In the genomic region with DNA sequence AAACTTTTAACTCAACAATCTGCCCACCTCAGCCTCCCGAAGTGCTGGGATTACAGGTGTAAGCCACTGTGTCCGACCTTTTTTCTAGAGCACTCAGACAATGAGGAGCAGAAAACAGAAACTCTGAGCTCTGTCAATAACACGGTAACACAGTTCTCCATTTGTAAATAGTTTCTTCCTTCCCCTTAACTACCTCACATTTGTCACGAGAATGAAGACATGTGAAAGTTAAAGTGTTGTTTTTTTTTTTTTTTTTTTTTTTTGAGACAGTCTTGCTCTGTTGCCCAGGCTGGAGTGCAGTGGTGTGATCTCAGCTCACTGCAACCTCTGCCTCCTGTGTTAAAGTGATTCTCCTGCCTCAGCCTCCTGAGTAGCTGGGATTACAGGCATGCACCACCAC, we compare ENCODE assay signal across 8 cellular contexts. TPM values are rescaled to one million over a fixed set of nuclear protein-coding genes. Genes with fewer than 3 reads are reported as not detected.
DNase-seq lines count a peak whose midpoint lies in the region; ATAC-seq, FAIRE-seq and TF ChIP-seq lines count a peak whose summit lies in the region.
"Not testable (repeated sequence)": the region's sequence is repeated elsewhere in the genome, so short reads cannot be mapped to it uniquely, and the experiment has no call there.

No MANE protein-coding gene starts in this region.

- not testable (repeated sequence) for H3K4me1 ChIP-seq in CD8-positive, alpha-beta T cell (ENCODE audit: insufficient read depth, low read length)
- peaks cover 33% of the 10 kb centered on the region for H3K4me1 ChIP-seq in HepG2 (ENCODE audit: insufficient read depth, low read length)

- not testable (repeated sequence) for H3K4me2 ChIP-seq in HepG2 (ENCODE audit: low read depth, low read length)

- H3K27me3 ChIP-seq in CD8-positive, alpha-beta T cell (ENCODE audit: insufficient read depth, low read length); HepG2 (ENCODE audit: control insufficient read depth in 1 of 2, insufficient read depth in 2 of 2, low read length in 2 of 2): not testable (repeated sequence)

- H3K27ac ChIP-seq in CD8-positive, alpha-beta T cell (ENCODE audit: low read depth, low read length); HepG2 (ENCODE audit: extremely low read length, insufficient read depth, low read length): not testable (repeated sequence)

- not testable (repeated sequence) for TF ChIP-seq EP300 in HepG2 (IDR thresholded peaks at IDR 0.05; ENCODE audit: low read depth in 2 of 2, low read length in 2 of 2); HepG2 (CRISPR knock-in tag; IDR thresholded peaks at IDR 0.05; ENCODE audit: borderline replicate concordance)

- BruUV-seq in HepG2 (replicated peaks; lab: Mats Ljungman, UMichigan) = not testable (repeated sequence)

- peaks cover 64% of the 10 kb centered on the region for H3K36me3 ChIP-seq in CD8-positive, alpha-beta T cell (ENCODE audit: insufficient read depth, low read length)
- peaks cover 18 to 86% of the 10 kb centered on the region in 2 experiments for H3K36me3 ChIP-seq in HepG2 (replicated peaks in 1 of 2; ENCODE audit: control insufficient read depth in 1 of 2, insufficient read depth in 2 of 2, low read length in 2 of 2)

- H4K20me1 ChIP-seq in HepG2 (ENCODE audit: insufficient read depth, low read length) = peaks cover 64% of the 10 kb centered on the region

- not testable (repeated sequence) for H3K9me3 ChIP-seq in CD8-positive, alpha-beta T cell (ENCODE audit: low read length); HepG2 (ENCODE audit: low read length)

- not testable (repeated sequence) for TF ChIP-seq RAD21 in HepG2 (CRISPR knock-in tag; IDR thresholded peaks at IDR 0.05)

- FAIRE-seq in HepG2 (lab: Jason Lieb, UNC) = not testable (repeated sequence)

- peaks cover 55% of the 10 kb centered on the region for H3K4me1 Mint-ChIP-seq in CD8-positive, alpha-beta T cell (ENCODE audit: low read depth)
- peaks cover 68% of the 10 kb centered on the region for H3K4me1 Mint-ChIP-seq in activated CD4-positive, alpha-beta T cell treated with anti-CD3 and anti-CD28 coated beads for 36 hours
- peaks cover 78% of the 10 kb centered on the region for H3K4me1 Mint-ChIP-seq in activated naive CD4-positive, alpha-beta T cell treated with anti-CD3 and anti-CD28 coated beads for 36 hours (ENCODE audit: low read depth)
- H3K4me1 Mint-ChIP-seq in central memory CD8-positive, alpha-beta T cell = peaks cover 38% of the 10 kb centered on the region
- H3K4me1 Mint-ChIP-seq in progenitor cell of endocrine pancreas (ENCODE audit: low read depth) = not testable (repeated sequence)
- H3K4me1 Mint-ChIP-seq in stimulated activated naive CD8-positive, alpha-beta T cell treated with anti-CD3 and anti-CD28 coated beads, Interleukin-15, Interleukin-2, amounts not matched to agents 100 ng/mL and 50 ng/mL, for 24 hours (ENCODE audit: low read depth) = peaks cover 80% of the 10 kb centered on the region

- POLR2A ChIA-PET in CD8-positive, alpha-beta T cell (lab: Charles Lee) = interaction anchor here (1.2 to 3.4 kb wide), 2 partner anchors 12 to 118 kb away, joined by 4 to 16 read pairs; partner anchors contain the start of gene SERBP1
- POLR2A ChIA-PET in HEK293T (lab: Yijun Ruan, JAX) = interaction anchor here (1.1 kb wide), 1 partner anchor 12 kb away, joined by 5 read pairs; the partner anchor contains the start of gene SERBP1
- POLR2A ChIA-PET in activated CD4-positive, alpha-beta T cell treated with anti-CD3 and anti-CD28 coated beads for 36 hours (lab: Charles Lee) = interaction anchor here (0.8 kb wide), 1 partner anchor 11 kb away, joined by 7 read pairs; no protein-coding TSS in a partner anchor
- POLR2A ChIA-PET in HepG2 (lab: Yijun Ruan, JAX) = not testable (repeated sequence)

- not testable (repeated sequence) for DNase-seq in CD8-positive, alpha-beta T cell; HEK293T (ENCODE audit: extremely low spot score); activated CD4-positive, alpha-beta T cell treated with anti-CD3 and anti-CD28 coated beads for 36 hours; activated naive CD4-positive, alpha-beta T cell treated with anti-CD3 and anti-CD28 coated beads for 36 hours; central memory CD8-positive, alpha-beta T cell (ENCODE audit: low spot score in 2 of 2); HepG2 (ENCODE audit: low spot score); progenitor cell of endocrine pancreas (ENCODE audit: low spot score, unreplicated experiment)

- CTCF ChIA-PET in CD8-positive, alpha-beta T cell (lab: Charles Lee); HEK293T (lab: Yijun Ruan, JAX); activated naive CD4-positive, alpha-beta T cell treated with anti-CD3 and anti-CD28 coated beads for 36 hours (lab: Charles Lee); HepG2 (lab: Yijun Ruan, JAX; ENCODE audit: low intra/inter-chr PET ratio, low total read pairs): not testable (repeated sequence)
- CTCF ChIA-PET in activated CD4-positive, alpha-beta T cell treated with anti-CD3 and anti-CD28 coated beads for 36 hours (lab: Charles Lee) = interaction anchor here (0.9 kb wide), 2 partner anchors 11 to 69 kb away, joined by 3 read pairs; no protein-coding TSS in a partner anchor

- not testable (repeated sequence) for H3K9me3 Mint-ChIP-seq in CD8-positive, alpha-beta T cell; activated CD4-positive, alpha-beta T cell treated with anti-CD3 and anti-CD28 coated beads for 36 hours (ENCODE audit: low read depth); activated naive CD4-positive, alpha-beta T cell treated with anti-CD3 and anti-CD28 coated beads for 36 hours; central memory CD8-positive, alpha-beta T cell; progenitor cell of endocrine pancreas (ENCODE audit: low read depth); stimulated activated naive CD8-positive, alpha-beta T cell treated with anti-CD3 and anti-CD28 coated beads, Interleukin-15, Interleukin-2, amounts not matched to agents 100 ng/mL and 50 ng/mL, for 24 hours

- not testable (repeated sequence) for ATAC-seq in CD8-positive, alpha-beta T cell; activated CD4-positive, alpha-beta T cell treated with anti-CD3 and anti-CD28 coated beads for 36 hours; central memory CD8-positive, alpha-beta T cell (replicated peaks; ENCODE audit: extremely low read depth, poor library complexity, severe bottlenecking); HepG2

- TF ChIP-seq POLR2A in HepG2 (IDR thresholded peaks at IDR 0.05; ENCODE audit: insufficient read depth in 1 of 2, low read depth in 2 of 2, low read length in 2 of 2) = not testable (repeated sequence)

- peaks cover 91% of the 10 kb centered on the region for H3K36me3 Mint-ChIP-seq in CD8-positive, alpha-beta T cell
- H3K36me3 Mint-ChIP-seq in activated CD4-positive, alpha-beta T cell treated with anti-CD3 and anti-CD28 coated beads for 36 hours (ENCODE audit: low read depth) = peaks cover 91% of the 10 kb centered on the region
- peaks cover 86% of the 10 kb centered on the region for H3K36me3 Mint-ChIP-seq in activated naive CD4-positive, alpha-beta T cell treated with anti-CD3 and anti-CD28 coated beads for 36 hours (ENCODE audit: low read depth)
- H3K36me3 Mint-ChIP-seq in central memory CD8-positive, alpha-beta T cell (ENCODE audit: insufficient read depth) = peaks cover 92% of the 10 kb centered on the region
- peaks cover 34% of the 10 kb centered on the region for H3K36me3 Mint-ChIP-seq in progenitor cell of endocrine pancreas (ENCODE audit: insufficient read depth)
- H3K36me3 Mint-ChIP-seq in stimulated activated naive CD8-positive, alpha-beta T cell treated with anti-CD3 and anti-CD28 coated beads, Interleukin-15, Interleukin-2, amounts not matched to agents 100 ng/mL and 50 ng/mL, for 24 hours (ENCODE audit: low read depth) = peaks cover 96% of the 10 kb centered on the region

- whole genome bisulfite sequencing in HepG2 (ENCODE audit: low lambda C conversion rate) = 94% methylated on average over 4 of the region's 4 CpGs

- not testable (repeated sequence) for H3K4me3 ChIP-seq in CD8-positive, alpha-beta T cell (ENCODE audit: low read depth, low read length); HepG2 (replicated peaks in 1 of 3; ENCODE audit: insufficient read depth in 1 of 3, low read depth in 2 of 3, low read length in 3 of 3)

- not testable (repeated sequence) for H3K9ac ChIP-seq in HepG2 (ENCODE audit: insufficient read depth, low read depth, low read length)

- in situ Hi-C loops in HepG2 (cut with HindIII; ENCODE audit: extremely low pct_ligation_motif_present, low pct_unique_long_range_greater_than_20kb) = loop anchor here (25.0 kb wide), 1 partner anchor 480 kb away; no protein-coding TSS in a partner anchor

- H3K79me2 ChIP-seq in HepG2 (ENCODE audit: insufficient read depth, low read length) = peaks cover 43% of the 10 kb centered on the region

- intact Hi-C loops in CD8-positive, alpha-beta T cell (cut with DNase I, micrococcal nuclease); activated CD4-positive, alpha-beta T cell treated with anti-CD3 and anti-CD28 coated beads for 36 hours (cut with DNase I, micrococcal nuclease); activated naive CD4-positive, alpha-beta T cell treated with anti-CD3 and anti-CD28 coated beads for 36 hours (cut with micrococcal nuclease); HepG2 (cut with micrococcal nuclease; ENCODE audit: unreplicated experiment): not testable (repeated sequence)

- peak overlapping the region; percentile 41 for H3K27ac Mint-ChIP-seq in CD8-positive, alpha-beta T cell
- peak overlapping the region; percentile 47 for H3K27ac Mint-ChIP-seq in activated CD4-positive, alpha-beta T cell treated with anti-CD3 and anti-CD28 coated beads for 36 hours
- H3K27ac Mint-ChIP-seq in activated naive CD4-positive, alpha-beta T cell treated with anti-CD3 and anti-CD28 coated beads for 36 hours = peak overlapping the region; percentile 65
- peak overlapping the region; percentile 67 for H3K27ac Mint-ChIP-seq in central memory CD8-positive, alpha-beta T cell (ENCODE audit: low read depth)
- H3K27ac Mint-ChIP-seq in progenitor cell of endocrine pancreas = peak overlapping the region; percentile 74
- peak overlapping the region; percentile 55 for H3K27ac Mint-ChIP-seq in stimulated activated naive CD8-positive, alpha-beta T cell treated with anti-CD3 and anti-CD28 coated beads, Interleukin-15, Interleukin-2, amounts not matched to agents 100 ng/mL and 50 ng/mL, for 24 hours

- not testable (repeated sequence) for H2AFZ ChIP-seq in HepG2 (ENCODE audit: low read length)

- not testable (repeated sequence) for TF ChIP-seq CTCF in CD8-positive, alpha-beta T cell (IDR thresholded peaks at IDR 0.05); HepG2 (CRISPR knock-in tag; IDR thresholded peaks at IDR 0.05); progenitor cell of endocrine pancreas (IDR thresholded peaks at IDR 0.05; ENCODE audit: unreplicated experiment)

- not testable (repeated sequence) for H3K4me3 Mint-ChIP-seq in CD8-positive, alpha-beta T cell; activated CD4-positive, alpha-beta T cell treated with anti-CD3 and anti-CD28 coated beads for 36 hours; central memory CD8-positive, alpha-beta T cell; progenitor cell of endocrine pancreas (ENCODE audit: low read depth); stimulated activated naive CD8-positive, alpha-beta T cell treated with anti-CD3 and anti-CD28 coated beads, Interleukin-15, Interleukin-2, amounts not matched to agents 100 ng/mL and 50 ng/mL, for 24 hours
- H3K4me3 Mint-ChIP-seq in activated naive CD4-positive, alpha-beta T cell treated with anti-CD3 and anti-CD28 coated beads for 36 hours = peak overlapping the region; percentile 12

- not testable (repeated sequence) for H3K27me3 Mint-ChIP-seq in CD8-positive, alpha-beta T cell (ENCODE audit: low read depth); activated CD4-positive, alpha-beta T cell treated with anti-CD3 and anti-CD28 coated beads for 36 hours; activated naive CD4-positive, alpha-beta T cell treated with anti-CD3 and anti-CD28 coated beads for 36 hours (ENCODE audit: low read depth); central memory CD8-positive, alpha-beta T cell; progenitor cell of endocrine pancreas; stimulated activated naive CD8-positive, alpha-beta T cell treated with anti-CD3 and anti-CD28 coated beads, Interleukin-15, Interleukin-2, amounts not matched to agents 100 ng/mL and 50 ng/mL, for 24 hours

RNA-seq across cellular contexts. Expression of gene SERBP1, which starts 12.5 kb away (rescaled TPM):
- 100 to 1,000 TPM; 136 to 143 TPM for total RNA-seq in CD8-positive, alpha-beta T cell
- 100 to 1,000 TPM; 433 to 510 TPM for total RNA-seq in activated CD4-positive, alpha-beta T cell treated with anti-CD3 and anti-CD28 coated beads for 36 hours
- total RNA-seq in activated naive CD4-positive, alpha-beta T cell treated with anti-CD3 and anti-CD28 coated beads for 36 hours = 100 to 1,000 TPM; 527 to 537 TPM
- total RNA-seq in HepG2 (2016; rRNA removed; fragmentation: Illumina TruSeq; extraction: Trizol) (281 and 464 TPM in 2 replicates), progenitor cell of endocrine pancreas (265 and 268 TPM in 2 replicates)
- 42.0 and 47.1 TPM in 2 replicates for total RNA-seq in HepG2 (2016; cell fraction: cytosol; rRNA removed; fragmentation: Illumina TruSeq; extraction: Trizol; ENCODE audit: low read depth)
- total RNA-seq in HepG2 (2016; cell fraction: insoluble cytoplasmic fraction; rRNA removed; fragmentation: Illumina TruSeq; extraction: Trizol) = 285 and 448 TPM in 2 replicates
- 101 and 110 TPM in 2 replicates for total RNA-seq in HepG2 (2016; cell fraction: membrane; rRNA removed; fragmentation: Illumina TruSeq; extraction: Trizol)
- total RNA-seq in HepG2 (2016; cell fraction: nucleus; rRNA removed; fragmentation: Illumina TruSeq; extraction: Trizol) = 159 and 166 TPM in 2 replicates
- 129 and 175 TPM in 2 replicates for polyA plus RNA-seq in HepG2 (2011; rRNA removed)
- 135 and 152 TPM in 2 replicates for polyA plus RNA-seq in HepG2 (2011; cell fraction: cytosol; rRNA removed)
- polyA plus RNA-seq in HepG2 (2011; cell fraction: nucleus; rRNA removed) = 36.3 and 45.4 TPM in 2 replicates
- 205 and 282 TPM in 2 replicates for polyA plus RNA-seq in HepG2 (2012)
- polyA plus RNA-seq in HepG2 (2016; cell fraction: cytosol; fragmentation: Illumina TruSeq; extraction: Trizol; ENCODE audit: low read depth) = 49.9 and 50.6 TPM in 2 replicates
- 619 and 673 TPM in 2 replicates for polyA plus RNA-seq in HepG2 (2016; cell fraction: insoluble cytoplasmic fraction; fragmentation: Illumina TruSeq; extraction: Trizol; ENCODE audit: low read depth)
- 96.8 and 107 TPM in 2 replicates for polyA plus RNA-seq in HepG2 (2016; cell fraction: membrane; fragmentation: Illumina TruSeq; extraction: Trizol; ENCODE audit: low read depth)
- 230 and 231 TPM in 2 replicates for polyA plus RNA-seq in HepG2 (2016; cell fraction: nucleus; fragmentation: Illumina TruSeq; extraction: Trizol; ENCODE audit: insufficient read depth, low read depth)
- 87.0 and 114 TPM in 2 replicates for polyA minus RNA-seq in HepG2 (2011; rRNA and poly(A)+ RNA removed; ENCODE audit: low replicate concordance)
- polyA minus RNA-seq in HepG2 (2011; cell fraction: cytosol; rRNA and poly(A)+ RNA removed) = 138 and 157 TPM in 2 replicates
- 137 and 140 TPM in 2 replicates for polyA minus RNA-seq in HepG2 (2011; cell fraction: nucleus; rRNA and poly(A)+ RNA removed)
